16 cellular contexts compared by ENCODE assay signal in the genomic region with DNA sequence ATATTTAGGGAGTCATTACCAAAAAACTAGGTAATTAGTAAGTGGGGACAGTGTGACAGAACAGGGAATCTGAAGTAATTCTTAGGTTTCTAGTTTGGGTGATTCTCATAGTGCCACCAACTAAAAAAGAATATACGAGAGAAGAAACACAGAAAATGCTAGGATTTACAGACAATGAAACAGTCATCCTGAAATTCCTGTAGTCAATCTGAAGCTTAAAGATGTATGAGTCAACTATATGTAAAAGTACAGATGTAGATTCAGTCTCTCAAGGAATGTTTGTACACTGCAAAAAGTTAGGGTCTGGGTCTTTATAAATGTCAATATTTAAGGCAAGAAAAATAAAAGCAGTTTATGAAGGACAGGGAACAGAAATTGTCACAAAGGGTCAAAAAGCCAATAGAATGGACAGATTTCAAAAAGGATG.
DNase-seq lines count a peak whose midpoint lies in the region; ATAC-seq, FAIRE-seq and TF ChIP-seq lines count a peak whose summit lies in the region.
"Had no signal": no experiment of that assay in that cellular context is flagged by ENCODE, and none has a peak within 500 bp of the region (broad histone marks: within the 10 kb centered on the region; RNA-seq: fewer than 3 reads in every experiment).

No MANE protein-coding gene starts in this region.

- SMC1A ChIA-PET in GM12878 (lab: Charles Lee; ENCODE audit: uncharacterized antibody, unreplicated experiment): no interaction called here

- intact Hi-C loops in GM12878 (cut with micrococcal nuclease; ENCODE audit: unreplicated experiment): no loop called here
- intact Hi-C loops in left lung (cut with DNase I): no loop called here

- TF ChIP-seq EP300 in GM12878 (IDR thresholded peaks at IDR 0.05; ENCODE audit: borderline replicate concordance in 1 of 2, control insufficient read depth in 1 of 2, low read depth in 2 of 2, low read length in 2 of 2): no peak

- DNase-seq in GM12878 (ENCODE audit: low read depth, low spot score) (no peak), neural progenitor cell (ENCODE audit: low spot score) (no peak), HCEC 1CT (no peak), left lung (no peak), midbrain (lab: John Stamatoyannopoulos, UW) (no peak)
- DNase-seq: activated CD4-positive, alpha-beta T cell treated with anti-CD3 and anti-CD28 coated beads for 4 hours; foreskin melanocyte; NCI-H226; SHP77 treated with DMSO at 0.1 percent for 48 hours; stimulated activated CD4-positive, alpha-beta T cell treated with anti-CD3 and anti-CD28 coated beads, Interleukin-15, amount 100 ng/mL, for 24 hours had no signal

- CTCF ChIA-PET in GM12878 (lab: Yijun Ruan, JAX): no interaction called here

- H3K27ac ChIP-seq in GM12878 (ENCODE audit: control insufficient read depth, insufficient read depth): peak overlapping the region; percentile 13; the same call in 1 of the 2 replicates
- H3K27ac ChIP-seq in neural progenitor cell: no peak overlapping the region
- H3K27ac ChIP-seq in left lung: no peak overlapping the region
- H3K27ac ChIP-seq: BLaER1 treated with 17β-estradiol and CSF1 and Interleukin-3, amounts not matched to agents 10 nM and 100 nM; parathyroid adenoma; thoracic aorta had no signal

- no peak for FAIRE-seq in GM12878 (lab: Jason Lieb, UNC)

- H3K27ac Mint-ChIP-seq in neural progenitor cell: peak overlapping the region; percentile 15

- H2AFZ ChIP-seq in GM12878 (ENCODE audit: control insufficient read depth, low read depth, low read length) (no peak overlapping the region), neural progenitor cell (replicated peaks) (no peak overlapping the region)
- H2AFZ ChIP-seq: parathyroid adenoma had no signal

- no peak overlapping the region for H3K4me3 Mint-ChIP-seq in neural progenitor cell
- H3K4me3 Mint-ChIP-seq: IgD-negative memory B cell had no signal

- no peaks in the 10 kb centered on the region for H3K27me3 ChIP-seq in GM12878 (replicated peaks in 1 of 2; ENCODE audit: control insufficient read depth in 2 of 2, insufficient read depth in 2 of 2, low read length in 1 of 2)
- H3K27me3 ChIP-seq in neural progenitor cell: no peaks in the 10 kb centered on the region
- no peaks in the 10 kb centered on the region for H3K27me3 ChIP-seq in left lung
- H3K27me3 ChIP-seq: BLaER1 treated with 17β-estradiol and CSF1 and Interleukin-3, amounts not matched to agents 10 nM and 100 nM had no signal

- H3K36me3 ChIP-seq in GM12878 (ENCODE audit: control insufficient read depth in 2 of 2, insufficient read depth in 2 of 2, low read length in 1 of 2) (peaks cover 0 to 3% of the 10 kb centered on the region in 2 experiments; a peak in 1 of 4 replicates), neural progenitor cell (no peaks in the 10 kb centered on the region), left lung (peaks cover 0 to 60% of the 10 kb centered on the region in 2 donors)

- H3K36me3 Mint-ChIP-seq in neural progenitor cell: peaks cover 21% of the 10 kb centered on the region

- no peak for TF ChIP-seq RAD21 in GM12878 (IDR thresholded peaks at IDR 0.05; ENCODE audit: insufficient read depth, low read depth, low read length)

- TF ChIP-seq CTCF in GM12878 (IDR thresholded peaks at IDR 0.05 in 2 of 3, conservative IDR thresholded peaks at IDR 0.05 in 1 of 3; ENCODE audit: control insufficient read depth in 2 of 3, extremely low read depth in 1 of 3, insufficient read depth in 1 of 3, low read depth in 3 of 3, low read length in 3 of 3) (no peak), neural progenitor cell (IDR thresholded peaks at IDR 0.05) (no peak), left lung (IDR thresholded peaks at IDR 0.05) (no peak)

- POLR2A ChIA-PET in GM12878 (lab: Charles Lee): no interaction called here

- H3K79me2 ChIP-seq in GM12878 (ENCODE audit: control insufficient read depth, insufficient read depth, low read length): no peaks in the 10 kb centered on the region
- no peaks in the 10 kb centered on the region for H3K79me2 ChIP-seq in neural progenitor cell (ENCODE audit: low read depth)
- H3K79me2 ChIP-seq: parathyroid adenoma had no signal

- no peaks in the 10 kb centered on the region for H3F3A ChIP-seq in neural progenitor cell (ENCODE audit: low read depth)

- H3K27me3 Mint-ChIP-seq in neural progenitor cell (ENCODE audit: insufficient read depth, low read depth): no peaks in the 10 kb centered on the region
- H3K27me3 Mint-ChIP-seq: IgD-negative memory B cell had no signal

- TF ChIP-seq POLR2A in GM12878 (IDR thresholded peaks at IDR 0.05; ENCODE audit: low read depth, low read length): no peak

- RAD21 ChIA-PET in GM12878 (lab: Charles Lee; ENCODE audit: unreplicated experiment): no interaction called here

- BruUV-seq in GM12878 (replicated peaks; lab: Mats Ljungman, UMichigan): no TSS peak

- no peaks in the 10 kb centered on the region for H3K9me3 Mint-ChIP-seq in neural progenitor cell

- ATAC-seq in GM18868 (IDR thresholded peaks at IDR 0.05; ENCODE audit: unreplicated experiment) (peak; percentile 26), HG02610 (IDR thresholded peaks at IDR 0.05; ENCODE audit: unreplicated experiment) (peak; percentile 42), GM12878 (peak; percentile 8; the same call in 2 of the 3 replicates), left lung (no peak)

- H3K4me3 ChIP-seq in GM12878 (no peak overlapping the region), neural progenitor cell (no peak overlapping the region), left lung (no peak overlapping the region)
- H3K4me3 ChIP-seq: BLaER1 treated with 17β-estradiol and CSF1 and Interleukin-3, amounts not matched to agents 10 nM and 100 nM; thoracic aorta had no signal

- H3K4me2 ChIP-seq in GM12878 (ENCODE audit: control insufficient read depth, insufficient read depth) (no peak overlapping the region), neural progenitor cell (no peak overlapping the region)
- H3K4me2 ChIP-seq: BLaER1 treated with 17β-estradiol and CSF1 and Interleukin-3, amounts not matched to agents 10 nM and 100 nM had no signal

- in situ Hi-C loops in GM12878 (cut with MboI): no loop called here

- H4K20me1 ChIP-seq in GM12878 (ENCODE audit: control insufficient read depth, insufficient read depth) (no peaks in the 10 kb centered on the region), neural progenitor cell (ENCODE audit: low read depth) (no peaks in the 10 kb centered on the region)
- H4K20me1 ChIP-seq: BLaER1 treated with 17β-estradiol and CSF1 and Interleukin-3, amounts not matched to agents 10 nM and 100 nM had no signal

- peaks cover 2% of the 10 kb centered on the region for H3K4me1 Mint-ChIP-seq in neural progenitor cell

- H3K4me1 ChIP-seq in GM12878 (ENCODE audit: control insufficient read depth, insufficient read depth, low read length): peaks cover 6% of the 10 kb centered on the region; the same call in 1 of the 2 replicates
- H3K4me1 ChIP-seq in neural progenitor cell: peaks cover 2% of the 10 kb centered on the region
- H3K4me1 ChIP-seq in left lung: no peaks in the 10 kb centered on the region
- H3K4me1 ChIP-seq: BLaER1 treated with 17β-estradiol and CSF1 and Interleukin-3, amounts not matched to agents 10 nM and 100 nM; parathyroid adenoma had no signal

- H3K9me3 ChIP-seq in GM12878 (replicated peaks; ENCODE audit: control insufficient read depth, insufficient read depth, low read length): no peaks in the 10 kb centered on the region
- no peaks in the 10 kb centered on the region for H3K9me3 ChIP-seq in neural progenitor cell (ENCODE audit: low read depth)
- no peaks in the 10 kb centered on the region for H3K9me3 ChIP-seq in left lung
- H3K9me3 ChIP-seq: thoracic aorta had no signal

- WGBS in GM12878 (ENCODE audit: insufficient coverage, insufficient replicate concordance, low lambda C conversion rate, missing lambda C conversion rate): 23% methylated on average over 1 of the region's 1 CpG

- no peak overlapping the region for H3K9ac ChIP-seq in GM12878 (ENCODE audit: control insufficient read depth, insufficient read depth, low read length)
- H3K9ac ChIP-seq in neural progenitor cell: no peak overlapping the region
- H3K9ac ChIP-seq: BLaER1 treated with 17β-estradiol and CSF1 and Interleukin-3, amounts not matched to agents 10 nM and 100 nM; parathyroid adenoma had no signal

TF ChIP-seq in GM12878, 131 proteins besides CTCF, POLR2A, EP300 and RAD21:
- TF ChIP-seq JUNB (IDR thresholded peaks at IDR 0.05) (peak; percentile 26; the same call in 1 of the 2 replicates), SREBF2 (IDR thresholded peaks at IDR 0.05; ENCODE audit: low read length) (no peak)
- TF ChIP-seq, protein P1, sequence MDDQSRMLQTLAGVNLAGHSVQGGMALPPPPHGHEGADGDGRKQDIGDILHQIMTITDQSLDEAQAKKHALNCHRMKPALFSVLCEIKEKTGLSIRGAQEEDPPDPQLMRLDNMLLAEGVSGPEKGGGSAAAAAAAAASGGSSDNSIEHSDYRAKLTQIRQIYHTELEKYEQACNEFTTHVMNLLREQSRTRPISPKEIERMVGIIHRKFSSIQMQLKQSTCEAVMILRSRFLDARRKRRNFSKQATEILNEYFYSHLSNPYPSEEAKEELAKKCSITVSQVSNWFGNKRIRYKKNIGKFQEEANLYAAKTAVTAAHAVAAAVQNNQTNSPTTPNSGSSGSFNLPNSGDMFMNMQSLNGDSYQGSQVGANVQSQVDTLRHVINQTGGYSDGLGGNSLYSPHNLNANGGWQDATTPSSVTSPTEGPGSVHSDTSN (IDR thresholded peaks at IDR 0.05; ENCODE audit: insufficient replicate concordance, low read depth, low read length): no peak
